ENCODE assay signal across 30 cellular contexts in genomic region chr19:6247007-6247288, GRCh38.
"Had no signal": no experiment of that assay in that cellular context is flagged by ENCODE, and none has a peak within 500 bp of the region (broad histone marks: within the 10 kb centered on the region; RNA-seq: fewer than 3 reads in every experiment).

No MANE protein-coding gene starts in this region.

- FAIRE-seq: bronchial epithelial cell, kidney, pancreas, urothelium cell line had no signal

- H3K27me3 Mint-ChIP-seq: activated CD4-positive, alpha-beta memory T cell treated with anti-CD3 and anti-CD28 coated beads for 36 hours; activated CD4-positive, alpha-beta T cell treated with anti-CD3 and anti-CD28 coated beads, Interleukin-2, amount 10 ng/mL, durations not matched to agents 24 days and 14 days; central memory CD8-positive, alpha-beta T cell; naive thymus-derived CD4-positive, alpha-beta T cell; T-cell had no signal

- H3K9me3 ChIP-seq: gastroesophageal sphincter, pancreas, psoas muscle, testis, transverse colon had no signal

- H3K27me3 ChIP-seq: gastroesophageal sphincter, pancreas, testis, transverse colon had no signal

- H3K9me3 Mint-ChIP-seq: activated CD4-positive, alpha-beta memory T cell treated with anti-CD3 and anti-CD28 coated beads for 36 hours; activated CD4-positive, alpha-beta T cell treated with anti-CD3 and anti-CD28 coated beads, Interleukin-2, amount 10 ng/mL, durations not matched to agents 24 days and 14 days; activated naive CD4-positive, alpha-beta T cell treated with anti-CD3 and anti-CD28 coated beads, Interleukin-2, amount 50 U/mL, for 72 hours; central memory CD8-positive, alpha-beta T cell; T-cell had no signal

- H3K36me3 ChIP-seq: gastroesophageal sphincter, pancreas, transverse colon had no signal

- DNase-seq: activated CD4-positive, alpha-beta memory T cell treated with anti-CD3 and anti-CD28 coated beads for 36 hours; activated CD4-positive, alpha-beta T cell treated with anti-CD3 and anti-CD28 coated beads, Interleukin-2, amount 10 ng/mL, durations not matched to agents 24 days and 14 days; activated CD8-positive, alpha-beta memory T cell treated with anti-CD3 and anti-CD28 coated beads, Interleukin-2, amount 50 U/mL, for 4 hours; activated T-cell treated with anti-CD3 and anti-CD28 coated beads, Interleukin-2, amount 50 U/mL, for 1 hour; dermis blood vessel endothelial cell; effector memory CD4-positive, alpha-beta T cell; erythroblast; head of caudate nucleus; hypothalamus; immature natural killer cell; naive thymus-derived CD4-positive, alpha-beta T cell; nucleus accumbens; pancreas; psoas muscle; stimulated activated CD4-positive, alpha-beta T cell treated with anti-CD3 and anti-CD28 coated beads, Interleukin-15, amount 100 ng/mL, for 24 hours; stimulated activated CD4-positive, alpha-beta T cell treated with anti-CD3 and anti-CD28 coated beads, Interleukin-2, amount 100 ng/mL, for 24 hours; stimulated activated naive CD8-positive, alpha-beta T cell treated with anti-CD3 and anti-CD28 coated beads, Interleukin-15, Interleukin-2, amounts not matched to agents 100 U/mL and 50 U/mL, for 24 hours; T-cell; T-helper 9 cell; testis; transverse colon; WERI-Rb-1 had no signal

- H3K4me3 Mint-ChIP-seq: activated CD4-positive, alpha-beta memory T cell treated with anti-CD3 and anti-CD28 coated beads for 36 hours; activated CD4-positive, alpha-beta T cell treated with anti-CD3 and anti-CD28 coated beads, Interleukin-2, amount 10 ng/mL, durations not matched to agents 24 days and 14 days; central memory CD8-positive, alpha-beta T cell; immature natural killer cell; mesothelial cell of epicardium; T-cell had no signal

- H3K4me3 ChIP-seq: gastroesophageal sphincter, pancreas, psoas muscle, testis, transverse colon had no signal

- H3K27ac ChIP-seq: gastroesophageal sphincter, pancreas, psoas muscle, testis, transverse colon, WERI-Rb-1 had no signal

- H3K27ac Mint-ChIP-seq: activated CD4-positive, alpha-beta memory T cell treated with anti-CD3 and anti-CD28 coated beads for 36 hours; activated CD4-positive, alpha-beta T cell treated with anti-CD3 and anti-CD28 coated beads, Interleukin-2, amount 10 ng/mL, durations not matched to agents 24 days and 14 days; activated naive CD4-positive, alpha-beta T cell treated with anti-CD3 and anti-CD28 coated beads, Interleukin-2, amount 50 U/mL, for 72 hours; mesothelial cell of epicardium; T-cell had no signal

- ATAC-seq: activated CD4-positive, CD25-positive, alpha-beta regulatory T cell treated with anti-CD3 and anti-CD28 coated beads, Interleukin-2, amount 50 U/mL, for 24 hours; activated naive CD4-positive, alpha-beta T cell treated with anti-CD3 and anti-CD28 coated beads, Interleukin-2, amount 50 U/mL, for 72 hours; gastroesophageal sphincter; naive thymus-derived CD4-positive, alpha-beta T cell; pancreas; psoas muscle; stimulated activated naive CD8-positive, alpha-beta T cell treated with anti-CD3 and anti-CD28 coated beads, Interleukin-15, Interleukin-2, amounts not matched to agents 100 U/mL and 50 U/mL, for 24 hours; T-cell had no signal
